17 cellular contexts compared by ENCODE assay signal in genomic region chr10:58225654-58226053, GRCh38.
"Had no signal": no experiment of that assay in that cellular context is flagged by ENCODE, and none has a peak within 500 bp of the region (broad histone marks: within the 10 kb centered on the region; RNA-seq: fewer than 3 reads in every experiment).

No MANE protein-coding gene starts in this region.

- DNase-seq: KBM-7, MM.1S, NCI-H1092 treated with DMSO at 0.1 percent for 48 hours, NCI-H1436, NCI-H187 treated with DMSO at 0.1 percent for 48 hours, NCI-H2029 treated with DMSO at 0.1 percent for 48 hours, NCI-H2227 treated with DMSO at 0.1 percent for 48 hours, NCI-H524 treated with DMSO at 0.1 percent for 48 hours, NCI-H69, NCI-H774, Right ventricle myocardium superior, RPMI8226, SIG-M5 had no signal

- H3K4me3 ChIP-seq: SJSA1, SK-N-MC had no signal

- H3K4me1 ChIP-seq: SJSA1 had no signal

- FAIRE-seq: RCC 7860 had no signal

- H3K27ac ChIP-seq: HL-60, SJSA1, SK-N-MC had no signal

- H3K27me3 ChIP-seq: SJSA1 had no signal

- H3K9me3 ChIP-seq: SJSA1 had no signal
